Comparison of ENCODE assay signal across 15 cellular contexts in the genomic region with DNA sequence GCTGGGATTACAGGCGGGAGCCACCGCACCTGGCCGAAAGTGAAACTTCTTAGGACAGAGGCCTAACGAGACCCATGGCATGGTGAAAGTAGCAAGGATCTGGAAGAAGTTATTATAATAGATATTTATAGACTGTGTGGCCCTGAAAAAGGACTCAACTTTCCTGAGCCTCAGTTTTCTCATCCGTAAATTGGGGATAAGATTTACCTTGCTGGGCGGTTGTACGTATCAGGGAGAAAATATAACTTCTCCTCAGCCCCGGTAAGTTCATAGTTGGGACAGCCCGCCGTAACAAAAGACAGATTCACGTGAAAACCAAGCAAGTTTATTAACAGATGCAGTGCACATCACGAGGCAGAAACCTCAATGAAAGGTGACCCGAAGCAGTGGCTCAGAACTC.
"Had no signal": no experiment of that assay in that cellular context is flagged by ENCODE, and none has a peak within 500 bp of the region (broad histone marks: within the 10 kb centered on the region; RNA-seq: fewer than 3 reads in every experiment).

No MANE protein-coding gene starts in this region.

- DNase-seq: activated CD4-positive, alpha-beta T cell treated with anti-CD3 and anti-CD28 coated beads for 4 hours; activated T-cell treated with anti-CD3 and anti-CD28 coated beads, Interleukin-2, amount 50 U/mL, for 1 hour; amygdala; cerebellar nuclear complex; endodermal cell; left ventricle myocardium superior; mesenchymal stem cell; retina; stimulated activated CD4-positive, alpha-beta T cell treated with anti-CD3 and anti-CD28 coated beads, Interleukin-15, amount 100 ng/mL, for 24 hours; stimulated activated CD4-positive, alpha-beta T cell treated with anti-CD3 and anti-CD28 coated beads, Interleukin-4, amount 100 ng/mL, for 24 hours; thyroid gland had no signal

- H3K27ac Mint-ChIP-seq: endodermal cell, neural progenitor cell had no signal

- H3K9me3 Mint-ChIP-seq: endodermal cell, neural progenitor cell had no signal

- H3K36me3 ChIP-seq: neural progenitor cell, thyroid gland had no signal

- H3K4me3 Mint-ChIP-seq: endodermal cell, neural progenitor cell had no signal

- ATAC-seq: left ventricle myocardium superior had no signal

- H3K36me3 Mint-ChIP-seq: neural progenitor cell had no signal

- H3K27me3 ChIP-seq: thyroid gland had no signal

- H3K4me1 Mint-ChIP-seq: neural progenitor cell had no signal

- H3K9me3 ChIP-seq: thyroid gland had no signal

- H3K27ac ChIP-seq: hepatocyte, neural progenitor cell, parathyroid adenoma, thyroid gland, VCaP had no signal

- H3K4me1 ChIP-seq: neural progenitor cell, parathyroid adenoma, thyroid gland had no signal

- H3K4me3 ChIP-seq: hepatocyte, neural progenitor cell, thyroid gland had no signal
